Comparison of ENCODE assay signal across 17 cellular contexts in the genomic region with DNA sequence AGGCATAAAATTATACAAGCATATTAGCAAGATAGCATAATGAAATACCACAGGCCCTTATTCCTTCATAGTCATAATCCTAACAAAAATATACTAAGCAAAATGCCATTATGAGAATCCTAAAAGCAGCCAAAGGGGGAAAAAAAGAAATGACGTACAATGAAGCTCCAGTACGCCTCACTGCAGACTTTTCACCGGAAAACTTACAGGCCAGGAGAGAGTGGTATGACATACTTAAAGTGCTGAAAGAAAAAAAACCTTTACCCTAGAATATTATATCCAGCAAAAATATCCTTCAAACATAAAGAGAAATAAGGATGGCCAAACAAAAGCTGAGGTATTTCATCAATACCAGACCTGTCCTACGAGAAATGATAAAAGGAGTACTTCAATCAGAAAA. TPM values are rescaled to one million over a fixed set of nuclear protein-coding genes. Genes with fewer than 3 reads are reported as not detected.
DNase-seq lines count a peak whose midpoint lies in the region; ATAC-seq lines count a peak whose summit lies in the region.
"Had no signal": no experiment of that assay in that cellular context is flagged by ENCODE, and none has a peak within 500 bp of the region (broad histone marks: within the 10 kb centered on the region; RNA-seq: fewer than 3 reads in every experiment).

No MANE protein-coding gene starts in this region.

- no peaks in the 10 kb centered on the region for H3K4me1 ChIP-seq in BLaER1 treated with 17β-estradiol and CSF1 and Interleukin-3, amounts not matched to agents 10 nM and 100 nM
- H3K4me1 ChIP-seq in HUES48 (ENCODE audit: control insufficient read depth, insufficient read depth, low read length) (no peaks in the 10 kb centered on the region), adipocyte (ENCODE audit: control insufficient read depth, insufficient read depth, low read length) (no peaks in the 10 kb centered on the region), iPS-20b (ENCODE audit: insufficient read depth, low read length) (no peaks in the 10 kb centered on the region), mesenchymal stem cell (ENCODE audit: control insufficient read depth, insufficient read depth, low read depth, low read length) (no peaks in the 10 kb centered on the region)
- H3K4me1 ChIP-seq: BE2C had no signal

- DNase-seq in adipocyte (ENCODE audit: low read depth) (no peak), mesenchymal stem cell (no peak)
- DNase-seq: ACHN; BE2C; CD4-positive, alpha-beta memory T cell; DMS153; DMS79; GDM1; GM23248; HCEC 1CT had no signal

- no peak overlapping the region for H3K27ac ChIP-seq in BLaER1 treated with 17β-estradiol and CSF1 and Interleukin-3, amounts not matched to agents 10 nM and 100 nM
- H3K27ac ChIP-seq in HUES48 (ENCODE audit: low read depth, low read length) = no peak overlapping the region
- H3K27ac ChIP-seq in iPS-20b (ENCODE audit: low read length) = no peak overlapping the region
- H3K27ac ChIP-seq in mesenchymal stem cell (ENCODE audit: low read length, poor library complexity, severe bottlenecking) = no peak overlapping the region
- H3K27ac ChIP-seq: GM23248, HL-60 had no signal

- no peaks in the 10 kb centered on the region for H4K20me1 ChIP-seq in BLaER1 treated with 17β-estradiol and CSF1 and Interleukin-3, amounts not matched to agents 10 nM and 100 nM

- no peak overlapping the region for H2BK120ac ChIP-seq in mesenchymal stem cell (ENCODE audit: low read depth, low read length)

- H2BK5ac ChIP-seq in mesenchymal stem cell (ENCODE audit: low read depth, low read length, poor library complexity, severe bottlenecking) = no peak overlapping the region

- no peak overlapping the region for H4K8ac ChIP-seq in mesenchymal stem cell (ENCODE audit: low read length)

- no peak overlapping the region for H3K23ac ChIP-seq in mesenchymal stem cell (ENCODE audit: low read length in 2 of 2)

- no peaks in the 10 kb centered on the region for H3K27me3 ChIP-seq in BLaER1 treated with 17β-estradiol and CSF1 and Interleukin-3, amounts not matched to agents 10 nM and 100 nM
- H3K27me3 ChIP-seq in HUES48 (ENCODE audit: control insufficient read depth, insufficient read depth, low read length) = no peaks in the 10 kb centered on the region
- no peaks in the 10 kb centered on the region for H3K27me3 ChIP-seq in adipocyte (replicated peaks; ENCODE audit: control insufficient read depth, insufficient read depth, low read length)
- H3K27me3 ChIP-seq in iPS-20b (ENCODE audit: insufficient read depth, low read length) = no peaks in the 10 kb centered on the region
- H3K27me3 ChIP-seq in mesenchymal stem cell (ENCODE audit: control insufficient read depth in 1 of 2, insufficient read depth in 1 of 2, low read length in 2 of 2) = no peaks in the 10 kb centered on the region
- H3K27me3 ChIP-seq: BE2C had no signal

- H2BK12ac ChIP-seq in mesenchymal stem cell (ENCODE audit: low read length in 2 of 2) = no peak overlapping the region

- no peak for ATAC-seq in GM21529 (IDR thresholded peaks at IDR 0.05; ENCODE audit: unreplicated experiment)
- no peak for ATAC-seq in GM21390 (IDR thresholded peaks at IDR 0.05; ENCODE audit: unreplicated experiment)
- ATAC-seq in GM18861 (IDR thresholded peaks at IDR 0.05; ENCODE audit: unreplicated experiment) = no peak

- H3K4me2 ChIP-seq in BLaER1 treated with 17β-estradiol and CSF1 and Interleukin-3, amounts not matched to agents 10 nM and 100 nM = no peak overlapping the region
- H3K4me2 ChIP-seq in mesenchymal stem cell (ENCODE audit: low read length, poor library complexity, severe bottlenecking) = no peak overlapping the region

- H2AFZ ChIP-seq in mesenchymal stem cell (ENCODE audit: low read depth, low read length) = no peak overlapping the region
- H2AFZ ChIP-seq: GM23248 had no signal

- H3K79me1 ChIP-seq in mesenchymal stem cell (replicated peaks; ENCODE audit: low read length, poor library complexity, severe bottlenecking) = no peaks in the 10 kb centered on the region

- peaks cover 100% of the 10 kb centered on the region in 11 experiments for H3K9me3 ChIP-seq in BLaER1 treated with 17β-estradiol and CSF1 and Interleukin-3, amounts not matched to agents 10 nM and 100 nM (replicated peaks in 1 of 11)
- peaks cover 90% of the 10 kb centered on the region for H3K9me3 ChIP-seq in HUES48 (ENCODE audit: control insufficient read depth, insufficient read depth, low read length)
- peaks cover 97% of the 10 kb centered on the region for H3K9me3 ChIP-seq in adipocyte (ENCODE audit: control insufficient read depth, low read length)
- H3K9me3 ChIP-seq in iPS-20b (ENCODE audit: insufficient read depth, low read depth, low read length) = peaks cover 100% of the 10 kb centered on the region
- peaks cover 88% of the 10 kb centered on the region for H3K9me3 ChIP-seq in mesenchymal stem cell (ENCODE audit: control insufficient read depth, low read length)

- H2AK5ac ChIP-seq in mesenchymal stem cell (ENCODE audit: low read length, severe bottlenecking) = no peak overlapping the region

- whole genome bisulfite sequencing in mesenchymal stem cell = 100% methylated on average over 2 of the region's 4 CpGs

- peak overlapping the region in 8 of 10 experiments; percentile 3 to 48 (median 32); a peak in 10 of 20 replicates for H3K4me3 ChIP-seq in BLaER1 treated with 17β-estradiol and CSF1 and Interleukin-3, amounts not matched to agents 10 nM and 100 nM
- H3K4me3 ChIP-seq in HUES48 (ENCODE audit: low read depth, low read length) (peak overlapping the region; percentile 29; the same call in 1 of the 2 replicates), adipocyte (ENCODE audit: low read length) (peak overlapping the region; percentile 29), iPS-20b (ENCODE audit: low read length) (0 out of 2 replicates have a peak overlapping the region, but pooled peaks have one; percentile 27), mesenchymal stem cell (ENCODE audit: insufficient read depth in 1 of 2, low read depth in 1 of 2, low read length in 2 of 2) (peak overlapping the region in 1 of 2 experiments; percentile 55)
- H3K4me3 ChIP-seq: GM23248 had no signal

- peaks cover 97 to 100% (median 100%) of the 10 kb centered on the region in 11 experiments for H3K36me3 ChIP-seq in BLaER1 treated with 17β-estradiol and CSF1 and Interleukin-3, amounts not matched to agents 10 nM and 100 nM
- H3K36me3 ChIP-seq in HUES48 (ENCODE audit: control insufficient read depth, insufficient read depth, low read length) (peaks cover 84% of the 10 kb centered on the region), adipocyte (ENCODE audit: control insufficient read depth, insufficient read depth, low read length, severe bottlenecking) (peaks cover 3% of the 10 kb centered on the region), iPS-20b (ENCODE audit: insufficient read depth, low read depth, low read length) (peaks cover 98% of the 10 kb centered on the region), mesenchymal stem cell (ENCODE audit: control insufficient read depth in 1 of 2, insufficient read depth in 2 of 2, low read depth in 1 of 2, low read length in 2 of 2) (peaks cover 0 to 6% of the 10 kb centered on the region in 2 experiments)

- no peak overlapping the region for H3K9ac ChIP-seq in BLaER1 treated with 17β-estradiol and CSF1 and Interleukin-3, amounts not matched to agents 10 nM and 100 nM
- H3K9ac ChIP-seq in HUES48 (ENCODE audit: low read depth, low read length) (no peak overlapping the region), adipocyte (ENCODE audit: low read length) (no peak overlapping the region), iPS-20b (ENCODE audit: low read depth, low read length) (no peak overlapping the region), mesenchymal stem cell (ENCODE audit: low read length) (no peak overlapping the region)
- H3K9ac ChIP-seq: GM23248 had no signal

- H3K18ac ChIP-seq in mesenchymal stem cell (ENCODE audit: low read depth in 1 of 2, low read length in 2 of 2) = no peak overlapping the region

- no peak overlapping the region for H4K91ac ChIP-seq in mesenchymal stem cell (ENCODE audit: low read length)

- H3K14ac ChIP-seq in mesenchymal stem cell (ENCODE audit: low read length in 2 of 2) = no peak overlapping the region

- H3K4ac ChIP-seq in mesenchymal stem cell (ENCODE audit: low read depth in 1 of 2, low read length in 2 of 2) = no peak overlapping the region

- H2BK15ac ChIP-seq in mesenchymal stem cell (ENCODE audit: low read depth, poor library complexity, severe bottlenecking) = no peak overlapping the region

RNA-seq across cellular contexts. Expression of a gene that starts 19.5 kb away (rescaled TPM):
- polyA plus RNA-seq in mesenchymal stem cell (2013, experiment 1 of 2) = 0.58 TPM
- polyA plus RNA-seq in mesenchymal stem cell (2013, experiment 2 of 2) = 0.77 TPM
- polyA plus RNA-seq: CD4-positive, alpha-beta memory T cell had no signal

RNA-seq across cellular contexts. Expression of a gene that starts 56.6 kb away (rescaled TPM):
- 14.6 TPM for polyA plus RNA-seq in mesenchymal stem cell (2013, experiment 1 of 2)
- polyA plus RNA-seq in mesenchymal stem cell (2013, experiment 2 of 2) = 16.2 TPM
